ENCODE assay signal across 1 cellular context in genomic region chrX:2719774-2720447, GRCh38.
TF ChIP-seq lines count a peak whose summit lies in the region.

No MANE protein-coding gene starts in this region.

TF ChIP-seq in liver, 16 proteins besides CTCF, POLR2A, EP300 and RAD21 (continued from another document):
- no peak for TF ChIP-seq REST (IDR thresholded peaks at IDR 0.05)
- TF ChIP-seq GABPA (IDR thresholded peaks at IDR 0.05 in 1 of 2, conservative IDR thresholded peaks at IDR 0.05 in 1 of 2) = no peak
- peak; percentile 40 for TF ChIP-seq YY1 (IDR thresholded peaks at IDR 0.05)
- peak in 1 of 2 donors; percentile 25 for TF ChIP-seq RXRA (IDR thresholded peaks at IDR 0.05)
